8 cellular contexts compared by ENCODE assay signal in genomic region chr19:53102701-53103140, GRCh38. TPM values are rescaled to one million over a fixed set of nuclear protein-coding genes. Genes with fewer than 3 reads are reported as not detected.
DNase-seq lines count a peak whose midpoint lies in the region; ATAC-seq and TF ChIP-seq lines count a peak whose summit lies in the region.

No MANE protein-coding gene starts in this region.

- H3K4me1 Mint-ChIP-seq in CD8-positive, alpha-beta T cell (ENCODE audit: low read depth) = peaks cover 44% of the 10 kb centered on the region
- peaks cover 21% of the 10 kb centered on the region for H3K4me1 Mint-ChIP-seq in neural crest cell

- intact Hi-C loops in CD8-positive, alpha-beta T cell (cut with DNase I, micrococcal nuclease) = loop anchor here (1.0 to 2.0 kb wide), 25 partner anchors 30 to 833 kb away; partner anchors contain the start of genes ZNF525 (in 2 of the 2), ZNF813 (in 2 of the 2), ZNF845 (in 2 of the 2) and ZNF888 (in 2 of the 2)
- intact Hi-C loops in upper lobe of right lung (cut with DNase I) = no loop called here

- H3K27me3 ChIP-seq in CD8-positive, alpha-beta T cell (ENCODE audit: insufficient read depth, low read length) = no peaks in the 10 kb centered on the region
- no peaks in the 10 kb centered on the region for H3K27me3 ChIP-seq in upper lobe of right lung

- H3K4me1 ChIP-seq in CD8-positive, alpha-beta T cell (ENCODE audit: insufficient read depth, low read length) = peaks cover 18% of the 10 kb centered on the region
- H3K4me1 ChIP-seq in upper lobe of right lung = peaks cover 13% of the 10 kb centered on the region

- CTCF ChIA-PET in CD8-positive, alpha-beta T cell (lab: Charles Lee) = no interaction called here

- peak in 6 of 7 experiments; percentile 3 to 54 (median 16) for DNase-seq in CD8-positive, alpha-beta T cell
- DNase-seq in LoVo (ENCODE audit: low spot score) (peak; percentile 8), activated T-cell treated with anti-CD3 and anti-CD28 coated beads for 24 hours (ENCODE audit: low read depth) (peak; percentile 5), fibroblast of mammary gland (ENCODE audit: low read depth) (peak; percentile 32), neural crest cell (ENCODE audit: low read depth, low spot score) (peak; percentile 3), upper lobe of right lung (peak; percentile 67), SIG-M5 treated with dmso at 0.1 percent for 504 hours (lab: John Stamatoyannopoulos, UW; ENCODE audit: unreplicated experiment) (no peak)

- H3K9me3 ChIP-seq in CD8-positive, alpha-beta T cell (ENCODE audit: low read length) = peaks cover 2% of the 10 kb centered on the region
- H3K9me3 ChIP-seq in upper lobe of right lung = no peaks in the 10 kb centered on the region

- H3K27ac ChIP-seq in CD8-positive, alpha-beta T cell (ENCODE audit: low read depth, low read length) = peak overlapping the region; percentile 89
- H3K27ac ChIP-seq in upper lobe of right lung = peak overlapping the region; percentile 93

- POLR2A ChIA-PET in CD8-positive, alpha-beta T cell (lab: Charles Lee) = no interaction called here

- H3K4me3 ChIP-seq in CD8-positive, alpha-beta T cell (ENCODE audit: low read depth, low read length) = peak overlapping the region; percentile 72
- H3K4me3 ChIP-seq in fibroblast of mammary gland (ENCODE audit: control insufficient read depth, low read depth, low read length) (peak overlapping the region; percentile 93), upper lobe of right lung (peak overlapping the region; percentile 96)

- peak overlapping the region; percentile 92 for H3K4me3 Mint-ChIP-seq in CD8-positive, alpha-beta T cell
- peak overlapping the region; percentile 96 for H3K4me3 Mint-ChIP-seq in neural crest cell

- peaks cover 31% of the 10 kb centered on the region for H3K36me3 Mint-ChIP-seq in CD8-positive, alpha-beta T cell
- H3K36me3 Mint-ChIP-seq in neural crest cell (ENCODE audit: low read depth) = peaks cover 9% of the 10 kb centered on the region

- H3K27ac Mint-ChIP-seq in CD8-positive, alpha-beta T cell = peak overlapping the region; percentile 97
- peak overlapping the region; percentile 94 for H3K27ac Mint-ChIP-seq in neural crest cell (ENCODE audit: unreplicated experiment)

- H3K9me3 Mint-ChIP-seq in CD8-positive, alpha-beta T cell = peaks cover 8% of the 10 kb centered on the region
- H3K9me3 Mint-ChIP-seq in neural crest cell = no peaks in the 10 kb centered on the region

- ATAC-seq in CD8-positive, alpha-beta T cell = peak; percentile 3
- ATAC-seq in GM21529 (IDR thresholded peaks at IDR 0.05; ENCODE audit: unreplicated experiment) = peak; percentile 27
- peak; percentile 30 for ATAC-seq in upper lobe of right lung

- no peak for TF ChIP-seq CTCF in CD8-positive, alpha-beta T cell (IDR thresholded peaks at IDR 0.05)
- TF ChIP-seq CTCF in fibroblast of mammary gland (conservative IDR thresholded peaks at IDR 0.05; ENCODE audit: control insufficient read depth, insufficient read depth, low read depth, low read length) = no peak
- TF ChIP-seq CTCF in neural crest cell (conservative IDR thresholded peaks at IDR 0.05) = no peak
- TF ChIP-seq CTCF in upper lobe of right lung (IDR thresholded peaks at IDR 0.05) = no peak

- peaks cover 6% of the 10 kb centered on the region for H3K36me3 ChIP-seq in CD8-positive, alpha-beta T cell (ENCODE audit: insufficient read depth, low read length)
- peaks cover 5% of the 10 kb centered on the region for H3K36me3 ChIP-seq in upper lobe of right lung

- H3K27me3 Mint-ChIP-seq in CD8-positive, alpha-beta T cell (ENCODE audit: low read depth) = no peaks in the 10 kb centered on the region
- no peaks in the 10 kb centered on the region for H3K27me3 Mint-ChIP-seq in neural crest cell (ENCODE audit: low read depth)

RNA-seq across cellular contexts. Expression of gene ZNF160, which starts 0.5 kb away (rescaled TPM):
- total RNA-seq in CD8-positive, alpha-beta T cell = 10 to 100 TPM; 50.8 to 53.3 TPM
- 22.7 and 23.8 TPM in 2 replicates for total RNA-seq in neural crest cell
- total RNA-seq in upper lobe of right lung = 35.3 TPM

RNA-seq across cellular contexts. Expression of gene ZNF415, which starts 30.0 kb away (rescaled TPM):
- 1 to 10 TPM; 1.1 to 1.2 TPM for total RNA-seq in CD8-positive, alpha-beta T cell
- total RNA-seq in neural crest cell (12.6 and 13.6 TPM in 2 replicates), upper lobe of right lung (7.0 TPM)

RNA-seq across cellular contexts. Expression of gene ZNF347, which starts 56.1 kb away (rescaled TPM):
- total RNA-seq in CD8-positive, alpha-beta T cell = 1 to 10 TPM; 3.0 to 3.3 TPM
- total RNA-seq in neural crest cell (14.5 and 15.8 TPM in 2 replicates), upper lobe of right lung (16.2 TPM)

RNA-seq across cellular contexts. Expression of gene ERVV-2, which starts 58.2 kb away (rescaled TPM):
- not detected for total RNA-seq in CD8-positive, alpha-beta T cell
- total RNA-seq in neural crest cell (not detected in 2 replicates), upper lobe of right lung (not detected)
